Comparison of ENCODE assay signal across 1 cellular context in genomic region chr11:13924801-13925327, GRCh38.
TF ChIP-seq lines count a peak whose summit lies in the region.

No MANE protein-coding gene starts in this region.

TF ChIP-seq in K562, 482 proteins besides CTCF, POLR2A, EP300 and RAD21 (continued from another document and continues in another):
- TF ChIP-seq E2F1 (CRISPR knock-in tag; IDR thresholded peaks at IDR 0.05): no peak
- no peak for TF ChIP-seq U2AF2 (optimal IDR thresholded peaks at IDR 0.05; ENCODE audit: low read depth, low read length)
- TF ChIP-seq SMARCE1 (IDR thresholded peaks at IDR 0.05): peak; percentile 43; the same call in 1 of the 2 replicates
- TF ChIP-seq PKNOX1 (IDR thresholded peaks at IDR 0.05): peak; percentile 79
- TF ChIP-seq OTX1 (CRISPR knock-in tag; IDR thresholded peaks at IDR 0.05): 0 out of 2 replicates have a peak, but pooled peaks have one; percentile 49
- TF ChIP-seq ZNF57 (CRISPR knock-in tag; IDR thresholded peaks at IDR 0.05): no peak
- no peak for TF ChIP-seq NFIX (CRISPR knock-in tag; IDR thresholded peaks at IDR 0.05; ENCODE audit: low read depth)
- TF ChIP-seq ZNF175 (CRISPR knock-in tag; IDR thresholded peaks at IDR 0.05; ENCODE audit: low read depth): peak; percentile 65; the same call in 1 of the 2 replicates
- no peak for TF ChIP-seq GTF2F1 (IDR thresholded peaks at IDR 0.05; ENCODE audit: low read depth, low read length)
- TF ChIP-seq PHB (CRISPR knock-in tag; IDR thresholded peaks at IDR 0.05): no peak
- 0 out of 2 replicates have a peak, but pooled peaks have one; percentile 38 for TF ChIP-seq NFXL1 (CRISPR knock-in tag; IDR thresholded peaks at IDR 0.05)
- TF ChIP-seq CREBBP (IDR thresholded peaks at IDR 0.05; ENCODE audit: low read depth, low read length): no peak
- no peak for TF ChIP-seq ZBTB11 (CRISPR knock-in tag; IDR thresholded peaks at IDR 0.05)
- no peak for TF ChIP-seq GTF2A2 (tag; IDR thresholded peaks at IDR 0.05)
- no peak for TF ChIP-seq PML (IDR thresholded peaks at IDR 0.05; ENCODE audit: low read length)
- TF ChIP-seq ZNF436 (CRISPR knock-in tag; IDR thresholded peaks at IDR 0.05): no peak
- no peak for TF ChIP-seq ID3 (CRISPR knock-in tag; IDR thresholded peaks at IDR 0.05)
- TF ChIP-seq ID3 (tag; IDR thresholded peaks at IDR 0.05): no peak
- TF ChIP-seq MECOM (CRISPR knock-in tag; IDR thresholded peaks at IDR 0.05): no peak
- no peak for TF ChIP-seq THRAP3 (IDR thresholded peaks at IDR 0.05; ENCODE audit: borderline replicate concordance)
- TF ChIP-seq NBN (IDR thresholded peaks at IDR 0.05; ENCODE audit: low read depth): no peak
- TF ChIP-seq CEBPB (tag; IDR thresholded peaks at IDR 0.05): peak; percentile 89
- 0 out of 2 replicates have a peak, but pooled peaks have one; percentile 61 for TF ChIP-seq ZNF766 (CRISPR knock-in tag; conservative IDR thresholded peaks at IDR 0.05)
- TF ChIP-seq GABPB1 (CRISPR knock-in tag; IDR thresholded peaks at IDR 0.05): no peak
- TF ChIP-seq MEIS2 (IDR thresholded peaks at IDR 0.05; ENCODE audit: partially characterized antibody): peak; percentile 79
- TF ChIP-seq ZNF3 (CRISPR knock-in tag; IDR thresholded peaks at IDR 0.05): no peak
- TF ChIP-seq E2F5 (CRISPR knock-in tag; IDR thresholded peaks at IDR 0.05): no peak
- no peak for TF ChIP-seq CHD7 (IDR thresholded peaks at IDR 0.05; ENCODE audit: low read depth, low read length)
- TF ChIP-seq ZNF75A (CRISPR knock-in tag; IDR thresholded peaks at IDR 0.05): 0 out of 2 replicates have a peak, but pooled peaks have one; percentile 51
- no peak for TF ChIP-seq FOXJ3 (CRISPR knock-in tag; IDR thresholded peaks at IDR 0.05)
- no peak for TF ChIP-seq ZNF561 (CRISPR knock-in tag; conservative IDR thresholded peaks at IDR 0.05)
- TF ChIP-seq KLF6 (CRISPR knock-in tag; IDR thresholded peaks at IDR 0.05; ENCODE audit: borderline replicate concordance): peak; percentile 67; the same call in 1 of the 2 replicates
- TF ChIP-seq MITF (IDR thresholded peaks at IDR 0.05): no peak
- TF ChIP-seq ZNF316 (IDR thresholded peaks at IDR 0.05): peak; percentile 62
- TF ChIP-seq MLX (CRISPR knock-in tag; conservative IDR thresholded peaks at IDR 0.05): no peak
- TF ChIP-seq POLR2AphosphoS2 (IDR thresholded peaks at IDR 0.05; ENCODE audit: low read length): no peak
- no peak for TF ChIP-seq ZNF398 (CRISPR knock-in tag; IDR thresholded peaks at IDR 0.05)
